Comparison of ENCODE assay signal across 20 cellular contexts in genomic region chr6:5659467-5659866, GRCh38.
DNase-seq lines count a peak whose midpoint lies in the region; FAIRE-seq and TF ChIP-seq lines count a peak whose summit lies in the region.
"Had no signal": no experiment of that assay in that cellular context is flagged by ENCODE, and none has a peak within 500 bp of the region (broad histone marks: within the 10 kb centered on the region; RNA-seq: fewer than 3 reads in every experiment).

No MANE protein-coding gene starts in this region.

- H4K20me1 ChIP-seq in H9 (ENCODE audit: control insufficient read depth, insufficient read depth, insufficient read length) (no peaks in the 10 kb centered on the region), H1 (replicated peaks in 1 of 2; ENCODE audit: control insufficient read depth in 1 of 2, insufficient read depth in 2 of 2, low read length in 2 of 2) (no peaks in the 10 kb centered on the region)

- H3K4me2 ChIP-seq in H9 (ENCODE audit: insufficient read depth, insufficient read length, low read length) (peak overlapping the region; percentile 3), H1 (ENCODE audit: insufficient read depth in 1 of 2, low read depth in 2 of 2, low read length in 2 of 2) (peak overlapping the region; percentile 15 to 52; a peak in 2 of 4 replicates)

- no peaks in the 10 kb centered on the region; the same call in 1 of the 2 replicates for H3K27me3 Mint-ChIP-seq in H9 (ENCODE audit: low read depth)
- H3K27me3 Mint-ChIP-seq: CD4-positive, alpha-beta memory T cell had no signal

- peaks cover 0 to 4% (median 1%) of the 10 kb centered on the region in 3 experiments; a peak in 5 of 7 replicates for H3K36me3 Mint-ChIP-seq in H9 (ENCODE audit: insufficient read depth in 1 of 3, low read depth in 3 of 3)

- no peak overlapping the region for H3K4me3 ChIP-seq in adipocyte (ENCODE audit: low read length)
- no peak overlapping the region for H3K4me3 ChIP-seq in H1 (ENCODE audit: extremely low read depth in 1 of 4, insufficient read depth in 2 of 4, low read depth in 3 of 4, low read length in 4 of 4)
- H3K4me3 ChIP-seq in prostate gland = no peak overlapping the region
- H3K4me3 ChIP-seq: GM23248 had no signal

- H2BK12ac ChIP-seq in H9 (ENCODE audit: insufficient read length, low read depth, low read length) (no peak overlapping the region), H1 (ENCODE audit: low read depth, low read length) (no peak overlapping the region)

- H2BK5ac ChIP-seq in H9 (ENCODE audit: insufficient read length, low read length) (no peak overlapping the region), H1 (ENCODE audit: low read depth, low read length) (no peak overlapping the region)

- no peak overlapping the region for H3K18ac ChIP-seq in H9 (ENCODE audit: insufficient read length, low read depth, low read length)
- no peak overlapping the region for H3K18ac ChIP-seq in H1 (ENCODE audit: extremely low read depth, low read length)

- POLR2A ChIA-PET in H1 (lab: Charles Lee; ENCODE audit: partially characterized antibody) = interaction anchor here (0.9 kb wide), 1 partner anchor 14 kb away, joined by 3 read pairs; no protein-coding TSS in a partner anchor

- H2AFZ ChIP-seq in H9 (ENCODE audit: low read length) (no peak overlapping the region), H1 (ENCODE audit: low read length) (no peak overlapping the region)
- H2AFZ ChIP-seq: GM23248 had no signal

- H4K5ac ChIP-seq in H9 (ENCODE audit: insufficient read length, low read depth, low read length) = no peak overlapping the region
- H4K5ac ChIP-seq in H1 (ENCODE audit: insufficient read length, low read depth, low read length) = no peak overlapping the region

- CTCF ChIA-PET in H1 (lab: Charles Lee; ENCODE audit: partially characterized antibody) = interaction anchor here (0.6 kb wide), 1 partner anchor 25 kb away, joined by 3 read pairs; no protein-coding TSS in a partner anchor

- H3K27ac Mint-ChIP-seq in H9 = no peak overlapping the region
- H3K27ac Mint-ChIP-seq: CD4-positive, alpha-beta memory T cell had no signal

- H3K4me1 Mint-ChIP-seq in H9 = peaks cover 23 to 24% of the 10 kb centered on the region in 2 experiments

- TF ChIP-seq CTCF in H9 (conservative IDR thresholded peaks at IDR 0.05) (no peak), H1 (IDR thresholded peaks at IDR 0.05; ENCODE audit: control extremely low read depth in 1 of 3, insufficient read depth in 1 of 3, low read depth in 1 of 3, low read length in 3 of 3) (no peak), prostate gland (IDR thresholded peaks at IDR 0.05) (no peak)

- no peaks in the 10 kb centered on the region for H3K23me2 ChIP-seq in H9 (ENCODE audit: insufficient read length, low read depth, low read length, poor library complexity, severe bottlenecking)
- no peaks in the 10 kb centered on the region for H3K23me2 ChIP-seq in H1 (ENCODE audit: low read depth, low read length)

- H3T11ph ChIP-seq in H9 (ENCODE audit: low read length) = no peak overlapping the region

- H2BK20ac ChIP-seq in H9 (ENCODE audit: low read depth, low read length, poor library complexity, severe bottlenecking) (no peak overlapping the region), H1 (ENCODE audit: low read length) (no peak overlapping the region)

- H3K56ac ChIP-seq in H9 (ENCODE audit: insufficient read length, low read depth, low read length) (no peak overlapping the region), H1 (replicated peaks; ENCODE audit: insufficient read length, low read depth, low read length) (no peak overlapping the region)

- no peak overlapping the region for H3K27ac ChIP-seq in H9 (ENCODE audit: insufficient read length, low read depth, low read length)
- no peak overlapping the region for H3K27ac ChIP-seq in H1 (ENCODE audit: low read depth, low read length)
- H3K27ac ChIP-seq in prostate gland = no peak overlapping the region
- H3K27ac ChIP-seq: GM23248 had no signal

- no peaks in the 10 kb centered on the region for H3K79me1 ChIP-seq in H9 (ENCODE audit: insufficient read depth, low read depth, low read length, poor library complexity, severe bottlenecking)
- H3K79me1 ChIP-seq in H1 (ENCODE audit: low read depth, low read length) = no peaks in the 10 kb centered on the region

- H3K36me3 ChIP-seq in adipocyte (ENCODE audit: control insufficient read depth, insufficient read depth, low read length, severe bottlenecking) = no peaks in the 10 kb centered on the region
- no peaks in the 10 kb centered on the region for H3K36me3 ChIP-seq in H1 (ENCODE audit: control insufficient read depth in 2 of 4, insufficient read depth in 4 of 4, low read length in 3 of 4)
- no peaks in the 10 kb centered on the region for H3K36me3 ChIP-seq in prostate gland

- TF ChIP-seq POLR2A in H1 (IDR thresholded peaks at IDR 0.05; ENCODE audit: control extremely low read depth in 1 of 2, low read depth in 2 of 2, low read length in 2 of 2) (no peak), prostate gland (IDR thresholded peaks at IDR 0.05) (no peak)

- H3K23ac ChIP-seq in H9 (ENCODE audit: insufficient read length, low read depth, low read length) (no peak overlapping the region), H1 (ENCODE audit: insufficient read length) (no peak overlapping the region)

- H3K9me3 ChIP-seq in H9 (ENCODE audit: control insufficient read depth, low read depth, low read length) = no peaks in the 10 kb centered on the region
- H3K9me3 ChIP-seq in adipocyte (ENCODE audit: control insufficient read depth, low read length) = no peaks in the 10 kb centered on the region
- H3K9me3 ChIP-seq in H1 (ENCODE audit: insufficient read depth in 2 of 2, low read depth in 1 of 2, low read length in 1 of 2) = no peaks in the 10 kb centered on the region
- H3K9me3 ChIP-seq in prostate gland = no peaks in the 10 kb centered on the region

- H3K4ac ChIP-seq in H9 (ENCODE audit: low read depth, low read length) (no peak overlapping the region), H1 (replicated peaks; ENCODE audit: insufficient read length, low read depth, low read length) (no peak overlapping the region)

- no peak overlapping the region for H2BK15ac ChIP-seq in H9 (ENCODE audit: low read depth, low read length)
- H2BK15ac ChIP-seq in H1 (ENCODE audit: low read length) = no peak overlapping the region

- peaks cover 0 to 3% of the 10 kb centered on the region in 2 experiments; a peak in 1 of 5 replicates for H3K9me3 Mint-ChIP-seq in H9

- H3K9ac ChIP-seq in H9 (ENCODE audit: extremely low read depth, insufficient read length, low read length) (no peak overlapping the region), adipocyte (ENCODE audit: low read length) (no peak overlapping the region), H1 (replicated peaks in 1 of 4; ENCODE audit: extremely low read depth in 1 of 4, low read depth in 3 of 4, low read length in 3 of 4) (no peak overlapping the region)
- H3K9ac ChIP-seq: GM23248 had no signal

- TF ChIP-seq RAD21 in H1 (IDR thresholded peaks at IDR 0.05 in 1 of 2, conservative IDR thresholded peaks at IDR 0.05 in 1 of 2; ENCODE audit: low read depth in 2 of 2, low read length in 2 of 2) = no peak

- H2AK5ac ChIP-seq in H9 (ENCODE audit: insufficient read length, low read length) (no peak overlapping the region), H1 (ENCODE audit: low read depth, low read length) (no peak overlapping the region)

- FAIRE-seq in H1 (lab: Jason Lieb, UNC) (no peak), urothelium cell line (lab: Jason Lieb, UNC) (no peak)
- FAIRE-seq: G401.6, GM12892, GM19239, H54 had no signal

- H4K8ac ChIP-seq in H9 (replicated peaks; ENCODE audit: insufficient read length, low read depth, low read length) (no peak overlapping the region), H1 (ENCODE audit: extremely low read depth, insufficient read depth, low read length) (no peak overlapping the region)

- H3K79me2 ChIP-seq in H9 (ENCODE audit: insufficient read depth, low read length) (no peaks in the 10 kb centered on the region), H1 (ENCODE audit: control insufficient read depth in 1 of 2, insufficient read depth in 2 of 2, low read length in 2 of 2) (no peaks in the 10 kb centered on the region)

- H3K4me1 ChIP-seq in H9 (ENCODE audit: insufficient read depth, low read length) (peaks cover 4% of the 10 kb centered on the region; the same call in 1 of the 2 replicates), adipocyte (ENCODE audit: control insufficient read depth, insufficient read depth, low read length) (peaks cover 5% of the 10 kb centered on the region), H1 (replicated peaks in 1 of 4; ENCODE audit: control insufficient read depth in 3 of 4, insufficient read depth in 4 of 4, low read length in 3 of 4) (peaks cover 0 to 11% (median 6%) of the 10 kb centered on the region in 4 experiments; a peak in 5 of 7 replicates), prostate gland (replicated peaks) (no peaks in the 10 kb centered on the region)

- H2BK120ac ChIP-seq in H9 (ENCODE audit: low read depth, low read length, poor library complexity, severe bottlenecking) (no peak overlapping the region), H1 (replicated peaks; ENCODE audit: low read depth, low read length) (no peak overlapping the region)

- H3K27me3 ChIP-seq in H9 (ENCODE audit: insufficient read depth, low read length) (no peaks in the 10 kb centered on the region), adipocyte (replicated peaks; ENCODE audit: control insufficient read depth, insufficient read depth, low read length) (no peaks in the 10 kb centered on the region), H1 (replicated peaks in 1 of 4; ENCODE audit: control insufficient read depth in 3 of 4, extremely low read depth in 1 of 4, insufficient read depth in 3 of 4, low read length in 3 of 4) (no peaks in the 10 kb centered on the region), prostate gland (replicated peaks; ENCODE audit: insufficient read depth) (no peaks in the 10 kb centered on the region)

- H3K14ac ChIP-seq in H9 (ENCODE audit: insufficient read depth, low read length) = no peak overlapping the region
- no peak overlapping the region for H3K14ac ChIP-seq in H1 (ENCODE audit: insufficient read length)

- TF ChIP-seq EP300 in H1 (IDR thresholded peaks at IDR 0.05; ENCODE audit: borderline replicate concordance in 1 of 2, low read depth in 2 of 2, low read length in 2 of 2) = no peak

- no peak overlapping the region for H3K4me3 Mint-ChIP-seq in H9
- H3K4me3 Mint-ChIP-seq: CD4-positive, alpha-beta memory T cell had no signal

- DNase-seq in H9 (no peak), adipocyte (ENCODE audit: low read depth) (peak; percentile 18), H1 (ENCODE audit: low read depth in 1 of 2, low spot score in 2 of 2) (no peak), iris pigment epithelial cell (ENCODE audit: low read depth) (peak; percentile 28), NCI-H345 (lab: John Stamatoyannopoulos, UW) (no peak), urothelium cell line (ENCODE audit: low spot score) (no peak), prostate gland (ENCODE audit: low spot score) (no peak)
- DNase-seq in stimulated activated naive CD4-positive, alpha-beta T cell treated with Interleukin-2 at 50 U/mL for 16 hours (lab: John Stamatoyannopoulos, UW) = no peak
- DNase-seq: C1 segment of cervical spinal cord; Calu3; CD4-positive, alpha-beta memory T cell; COR-L47; DMS53; DMS79 treated with DMSO at 0.1 percent for 48 hours; GM23248; HCEC 1CT had no signal

- H4K91ac ChIP-seq in H9 (ENCODE audit: insufficient read length, low read depth, low read length) (no peak overlapping the region), H1 (replicated peaks; ENCODE audit: insufficient read length, low read length) (no peak overlapping the region)

- intact Hi-C loops in prostate gland (cut with DNase I) = no loop called here

Comparison
In these comparisons a context has a peak if more than half of its experiments do, and no peak if none do; other contexts are left out.
1. DNase-seq: peak in adipocyte (single experiment) and iris pigment epithelial cell (single experiment); none in H9 (single experiment), H1 (0 of 2), NCI-H345 (single experiment), stimulated activated naive CD4-positive, alpha-beta T cell treated with Interleukin-2 at 50 U/mL for 16 hours (single experiment), urothelium cell line (single experiment) and prostate gland (single experiment).